In the genomic region with DNA sequence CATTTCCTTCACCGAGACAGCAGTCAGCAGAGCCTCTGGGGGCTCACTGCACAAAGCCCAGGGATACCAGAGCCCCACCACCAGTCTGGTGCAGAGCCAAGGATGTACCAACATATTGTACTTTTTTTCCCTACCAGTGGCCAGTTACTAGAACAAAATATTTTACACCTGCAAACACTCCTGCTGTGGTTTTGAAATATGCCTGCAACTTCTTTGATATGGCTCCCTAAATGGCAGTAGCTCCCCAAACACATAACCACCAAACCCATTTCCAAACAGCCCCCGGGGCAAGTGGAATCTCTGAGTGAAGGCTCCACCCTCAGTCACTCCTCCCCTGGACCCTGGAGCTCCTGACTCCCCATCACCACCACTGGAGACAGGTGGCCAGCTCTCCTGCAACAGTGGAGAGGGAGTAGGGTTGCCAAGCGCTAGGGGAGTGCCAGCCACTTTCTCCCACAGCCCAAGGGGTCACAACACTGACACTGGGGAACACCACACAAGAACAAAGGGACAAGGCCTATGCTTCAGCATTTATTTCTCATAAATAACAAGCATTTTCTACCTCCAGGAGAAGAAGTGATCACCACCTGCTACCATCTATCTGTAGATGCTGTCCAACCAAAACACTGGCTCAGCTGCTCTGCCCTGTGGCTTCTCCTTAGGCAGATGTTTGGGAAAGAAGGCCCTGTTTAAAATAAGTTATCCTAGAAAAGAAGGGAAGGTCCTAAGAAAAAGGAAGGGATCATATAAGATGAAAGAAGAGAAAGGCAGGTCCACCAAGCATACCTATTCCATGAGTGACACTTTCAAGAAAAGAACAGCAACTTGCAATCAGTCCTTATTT, we compare ENCODE assay signal across 17 cellular contexts. TPM values are rescaled to one million over a fixed set of nuclear protein-coding genes. Genes with fewer than 3 reads are reported as not detected.
DNase-seq lines count a peak whose midpoint lies in the region; ATAC-seq and TF ChIP-seq lines count a peak whose summit lies in the region.
"Had no signal": no experiment of that assay in that cellular context is flagged by ENCODE, and none has a peak within 500 bp of the region (broad histone marks: within the 10 kb centered on the region; RNA-seq: fewer than 3 reads in every experiment).

No MANE protein-coding gene starts in this region.

- H3K27ac ChIP-seq in right atrium auricular region = no peak overlapping the region
- H3K27ac ChIP-seq: colonic mucosa, Peyer's patch, tibial nerve had no signal

- POLR2A ChIA-PET in activated CD8-positive, alpha-beta T cell treated with anti-CD3 and anti-CD28 coated beads, Interleukin-2, amount 10 ng/mL, durations not matched to agents 7 days and 5 days (lab: Charles Lee) = interaction anchor here (1.3 kb wide), 1 partner anchor 38 kb away, joined by 3 read pairs; a partner anchor contains a TSS

- H3K27me3 Mint-ChIP-seq in activated naive CD4-positive, alpha-beta T cell treated with anti-CD3 and anti-CD28 coated beads, Interleukin-2, amount 10 ng/mL, durations not matched to agents 7 days and 5 days = no peaks in the 10 kb centered on the region
- H3K27me3 Mint-ChIP-seq in activated CD8-positive, alpha-beta T cell treated with anti-CD3 and anti-CD28 coated beads, Interleukin-2, amount 10 ng/mL, durations not matched to agents 7 days and 5 days (ENCODE audit: low read depth) = no peaks in the 10 kb centered on the region
- H3K27me3 Mint-ChIP-seq in naive B cell = no peaks in the 10 kb centered on the region
- no peaks in the 10 kb centered on the region for H3K27me3 Mint-ChIP-seq in type B pancreatic cell

- peaks cover 57% of the 10 kb centered on the region for H3K4me1 Mint-ChIP-seq in activated naive CD4-positive, alpha-beta T cell treated with anti-CD3 and anti-CD28 coated beads, Interleukin-2, amount 10 ng/mL, durations not matched to agents 7 days and 5 days
- peaks cover 55% of the 10 kb centered on the region for H3K4me1 Mint-ChIP-seq in activated CD8-positive, alpha-beta T cell treated with anti-CD3 and anti-CD28 coated beads, Interleukin-2, amount 10 ng/mL, durations not matched to agents 7 days and 5 days (ENCODE audit: low read depth)
- H3K4me1 Mint-ChIP-seq in naive B cell = peaks cover 40 to 74% (median 66%) of the 10 kb centered on the region in 3 donors
- H3K4me1 Mint-ChIP-seq in type B pancreatic cell (ENCODE audit: unreplicated experiment) = peaks cover 43% of the 10 kb centered on the region

- H3K36me3 Mint-ChIP-seq in activated naive CD4-positive, alpha-beta T cell treated with anti-CD3 and anti-CD28 coated beads, Interleukin-2, amount 10 ng/mL, durations not matched to agents 7 days and 5 days = peaks cover 12% of the 10 kb centered on the region
- H3K36me3 Mint-ChIP-seq in activated CD8-positive, alpha-beta T cell treated with anti-CD3 and anti-CD28 coated beads, Interleukin-2, amount 10 ng/mL, durations not matched to agents 7 days and 5 days (ENCODE audit: low read depth) = peaks cover 10% of the 10 kb centered on the region
- H3K36me3 Mint-ChIP-seq in naive B cell (no peaks in the 10 kb centered on the region), type B pancreatic cell (no peaks in the 10 kb centered on the region)

- TF ChIP-seq CTCF in type B pancreatic cell (conservative IDR thresholded peaks at IDR 0.05) (no peak), right atrium auricular region (IDR thresholded peaks at IDR 0.05) (no peak)

- ATAC-seq in activated CD8-positive, alpha-beta T cell treated with anti-CD3 and anti-CD28 coated beads, Interleukin-2, amount 10 ng/mL, durations not matched to agents 7 days and 5 days = no peak
- ATAC-seq in naive B cell (ENCODE audit: low read depth in 2 of 2) = no peak

- H3K4me1 ChIP-seq in right atrium auricular region = peaks cover 0 to 54% of the 10 kb centered on the region in 2 donors

- H3K4me3 ChIP-seq in right atrium auricular region = no peak overlapping the region
- H3K4me3 ChIP-seq: colonic mucosa, Peyer's patch, tibial nerve had no signal

- H3K9me3 ChIP-seq in right atrium auricular region = no peaks in the 10 kb centered on the region
- H3K9me3 ChIP-seq: colonic mucosa, Peyer's patch, tibial nerve had no signal

- no peaks in the 10 kb centered on the region for H3K27me3 ChIP-seq in right atrium auricular region
- H3K27me3 ChIP-seq: colonic mucosa, Peyer's patch, tibial nerve had no signal

- CTCF ChIA-PET in activated naive CD4-positive, alpha-beta T cell treated with anti-CD3 and anti-CD28 coated beads, Interleukin-2, amount 10 ng/mL, durations not matched to agents 7 days and 5 days (lab: Charles Lee) = interaction anchor here (0.7 to 2.6 kb wide), 3 partner anchors 12 to 370 kb away, joined by 3 to 6 read pairs (median 4); a partner anchor contains a TSS
- CTCF ChIA-PET in activated CD8-positive, alpha-beta T cell treated with anti-CD3 and anti-CD28 coated beads, Interleukin-2, amount 10 ng/mL, durations not matched to agents 7 days and 5 days (lab: Charles Lee) = interaction anchor here (0.8 to 2.6 kb wide), 7 partner anchors 8 to 80 kb away, joined by 3 to 10 read pairs (median 4); a partner anchor contains a TSS

- H3K9me3 Mint-ChIP-seq in activated naive CD4-positive, alpha-beta T cell treated with anti-CD3 and anti-CD28 coated beads, Interleukin-2, amount 10 ng/mL, durations not matched to agents 7 days and 5 days = no peaks in the 10 kb centered on the region
- H3K9me3 Mint-ChIP-seq in activated CD8-positive, alpha-beta T cell treated with anti-CD3 and anti-CD28 coated beads, Interleukin-2, amount 10 ng/mL, durations not matched to agents 7 days and 5 days (ENCODE audit: insufficient read depth) = no peaks in the 10 kb centered on the region
- no peaks in the 10 kb centered on the region for H3K9me3 Mint-ChIP-seq in naive B cell
- H3K9me3 Mint-ChIP-seq in type B pancreatic cell = no peaks in the 10 kb centered on the region

- peak overlapping the region; percentile 78 for H3K27ac Mint-ChIP-seq in activated naive CD4-positive, alpha-beta T cell treated with anti-CD3 and anti-CD28 coated beads, Interleukin-2, amount 10 ng/mL, durations not matched to agents 7 days and 5 days
- peak overlapping the region; percentile 60 for H3K27ac Mint-ChIP-seq in activated CD8-positive, alpha-beta T cell treated with anti-CD3 and anti-CD28 coated beads, Interleukin-2, amount 10 ng/mL, durations not matched to agents 7 days and 5 days
- H3K27ac Mint-ChIP-seq in naive B cell = peak overlapping the region in 5 of 6 donors; percentile 19 to 90 (median 76)
- H3K27ac Mint-ChIP-seq in type B pancreatic cell = peak overlapping the region; percentile 57

- H3K36me3 ChIP-seq in right atrium auricular region = no peaks in the 10 kb centered on the region
- H3K36me3 ChIP-seq: colonic mucosa, Peyer's patch, tibial nerve had no signal

- no peak overlapping the region for H3K4me3 Mint-ChIP-seq in activated naive CD4-positive, alpha-beta T cell treated with anti-CD3 and anti-CD28 coated beads, Interleukin-2, amount 10 ng/mL, durations not matched to agents 7 days and 5 days
- no peak overlapping the region for H3K4me3 Mint-ChIP-seq in activated CD8-positive, alpha-beta T cell treated with anti-CD3 and anti-CD28 coated beads, Interleukin-2, amount 10 ng/mL, durations not matched to agents 7 days and 5 days
- peak overlapping the region in 3 of 8 donors; percentile 31 to 74 (median 49) for H3K4me3 Mint-ChIP-seq in naive B cell
- no peak overlapping the region for H3K4me3 Mint-ChIP-seq in type B pancreatic cell

- no peak for DNase-seq in activated naive CD4-positive, alpha-beta T cell treated with anti-CD3 and anti-CD28 coated beads, Interleukin-2, amount 10 ng/mL, durations not matched to agents 7 days and 5 days
- no peak for DNase-seq in activated naive CD4-positive, alpha-beta T cell treated with anti-CD3 and anti-CD28 coated beads, Interleukin-2, amount 50 U/mL, for 16 hours
- no peak for DNase-seq in activated CD8-positive, alpha-beta T cell treated with anti-CD3 and anti-CD28 coated beads, Interleukin-2, amount 10 ng/mL, durations not matched to agents 7 days and 5 days
- DNase-seq in naive B cell (no peak), type B pancreatic cell (ENCODE audit: extremely low spot score, unreplicated experiment) (no peak), right atrium auricular region (ENCODE audit: low spot score) (no peak), GOT3 (lab: John Stamatoyannopoulos, UW) (no peak)
- DNase-seq in stimulated activated CD4-positive, alpha-beta T cell treated with anti-CD3 and anti-CD28 coated beads, Interleukin-4, amount 100 ng/mL, for 1 hour = no peak
- DNase-seq: colonic mucosa, NCI-H2029 treated with DMSO at 0.1 percent for 48 hours had no signal

RNA-seq across cellular contexts. Expression of a gene that starts 15.1 kb away (rescaled TPM):
- 10 to 100 TPM; 30.5 to 34.2 TPM for total RNA-seq in activated CD8-positive, alpha-beta T cell treated with anti-CD3 and anti-CD28 coated beads, Interleukin-2, amount 10 ng/mL, durations not matched to agents 7 days and 5 days
- polyA plus RNA-seq in naive B cell (ENCODE audit: low read depth in 6 of 6) = 10 to 100 TPM; 27.4 to 50.6 (median 32.8) TPM
- total RNA-seq in type B pancreatic cell (ENCODE audit: low replicate concordance) (75.2 and 83.1 TPM in 2 replicates), right atrium auricular region (10 to 100 TPM; 32.8 to 48.1 TPM)

RNA-seq across cellular contexts. Expression of a gene that starts 24.0 kb away (rescaled TPM):
- total RNA-seq in activated CD8-positive, alpha-beta T cell treated with anti-CD3 and anti-CD28 coated beads, Interleukin-2, amount 10 ng/mL, durations not matched to agents 7 days and 5 days = not detected
- not detected for polyA plus RNA-seq in naive B cell (ENCODE audit: low read depth in 6 of 6)
- total RNA-seq in type B pancreatic cell (ENCODE audit: low replicate concordance) (not detected in 2 replicates), right atrium auricular region (not detected)
- total RNA-seq: aorta, colonic mucosa, kidney epithelial cell, M059J, renal cortical epithelial cell had no signal

RNA-seq across cellular contexts. Expression of a gene that starts 37.3 kb away (rescaled TPM):
- 10 to 100 TPM; 18.8 to 19.6 TPM for total RNA-seq in activated CD8-positive, alpha-beta T cell treated with anti-CD3 and anti-CD28 coated beads, Interleukin-2, amount 10 ng/mL, durations not matched to agents 7 days and 5 days
- 10 to 100 TPM in 1 of 6 donors, 1 to 10 TPM in 5; 5.2 to 10.2 (median 8.3) TPM for polyA plus RNA-seq in naive B cell (ENCODE audit: low read depth in 6 of 6)
- 15.7 and 19.5 TPM in 2 replicates for total RNA-seq in type B pancreatic cell (ENCODE audit: low replicate concordance)
- 10 to 100 TPM in 1 of 2 donors, 1 to 10 TPM in 1; 8.5 to 12.0 TPM for total RNA-seq in right atrium auricular region

RNA-seq across cellular contexts. Expression of a gene that starts 43.0 kb away (rescaled TPM):
- not detected for total RNA-seq in activated CD8-positive, alpha-beta T cell treated with anti-CD3 and anti-CD28 coated beads, Interleukin-2, amount 10 ng/mL, durations not matched to agents 7 days and 5 days
- not detected for polyA plus RNA-seq in naive B cell (ENCODE audit: low read depth in 6 of 6)
- not detected in 2 replicates for total RNA-seq in type B pancreatic cell (ENCODE audit: low replicate concordance)
- not detected for total RNA-seq in right atrium auricular region
- total RNA-seq: aorta, colonic mucosa, kidney epithelial cell, M059J, mononuclear cell, Peyer's patch, renal cortical epithelial cell, tibial nerve had no signal
- polyA plus RNA-seq: aorta had no signal
